Comparison of ENCODE assay signal across 16 cellular contexts in genomic region chr15:92425578-92426225, GRCh38. TPM values are rescaled to one million over a fixed set of nuclear protein-coding genes. Genes with fewer than 3 reads are reported as not detected.
"Had no signal": no experiment of that assay in that cellular context is flagged by ENCODE, and none has a peak within 500 bp of the region (broad histone marks: within the 10 kb centered on the region; RNA-seq: fewer than 3 reads in every experiment).

No MANE protein-coding gene starts in this region.

- H3K36me3 Mint-ChIP-seq: activated naive CD4-positive, alpha-beta T cell treated with anti-CD3 and anti-CD28 coated beads, Interleukin-2, amount 10 ng/mL, durations not matched to agents 7 days and 5 days had no signal

- H3K4me3 ChIP-seq: ascending aorta, suprapubic skin had no signal

- H3K9me3 ChIP-seq: ascending aorta, suprapubic skin had no signal

- H3K27me3 ChIP-seq: ascending aorta had no signal

- H3K27ac Mint-ChIP-seq: activated naive CD4-positive, alpha-beta T cell treated with anti-CD3 and anti-CD28 coated beads, Interleukin-2, amount 10 ng/mL, durations not matched to agents 7 days and 5 days; activated T-helper 17 cell treated with anti-CD3 and anti-CD28 coated beads, Interleukin-2, amount 50 U/mL, for 72 hours; stimulated activated naive CD8-positive, alpha-beta T cell treated with anti-CD3 and anti-CD28 coated beads, Interleukin-15, Interleukin-2, amounts not matched to agents 100 ng/mL and 50 ng/mL, for 24 hours had no signal

- H3K4me1 ChIP-seq: ascending aorta, suprapubic skin had no signal

- H3K36me3 ChIP-seq: ascending aorta, suprapubic skin had no signal

- H3K9me3 Mint-ChIP-seq: activated naive CD4-positive, alpha-beta T cell treated with anti-CD3 and anti-CD28 coated beads, Interleukin-2, amount 10 ng/mL, durations not matched to agents 7 days and 5 days; activated T-helper 17 cell treated with anti-CD3 and anti-CD28 coated beads, Interleukin-2, amount 50 U/mL, for 72 hours; stimulated activated naive CD8-positive, alpha-beta T cell treated with anti-CD3 and anti-CD28 coated beads, Interleukin-15, Interleukin-2, amounts not matched to agents 100 ng/mL and 50 ng/mL, for 24 hours had no signal

- H3K4me3 Mint-ChIP-seq: activated naive CD4-positive, alpha-beta T cell treated with anti-CD3 and anti-CD28 coated beads, Interleukin-2, amount 10 ng/mL, durations not matched to agents 7 days and 5 days; activated T-helper 17 cell treated with anti-CD3 and anti-CD28 coated beads, Interleukin-2, amount 50 U/mL, for 72 hours; stimulated activated naive CD8-positive, alpha-beta T cell treated with anti-CD3 and anti-CD28 coated beads, Interleukin-15, Interleukin-2, amounts not matched to agents 100 ng/mL and 50 ng/mL, for 24 hours had no signal

- FAIRE-seq: bronchial epithelial cell had no signal

- H3K4me1 Mint-ChIP-seq: activated naive CD4-positive, alpha-beta T cell treated with anti-CD3 and anti-CD28 coated beads, Interleukin-2, amount 10 ng/mL, durations not matched to agents 7 days and 5 days; activated T-helper 17 cell treated with anti-CD3 and anti-CD28 coated beads, Interleukin-2, amount 50 U/mL, for 72 hours had no signal

- H3K27ac ChIP-seq: ascending aorta, suprapubic skin had no signal

- ATAC-seq: activated T-helper 17 cell treated with anti-CD3 and anti-CD28 coated beads, Interleukin-2, amount 50 U/mL, for 72 hours; sciatic nerve had no signal

- DNase-seq: activated CD4-positive, alpha-beta T cell treated with anti-CD3 and anti-CD28 coated beads for 1 hour; activated CD4-positive, alpha-beta T cell treated with anti-CD3 and anti-CD28 coated beads, Interleukin-2, amount 50 U/mL, for 48 hours; activated naive CD4-positive, alpha-beta T cell treated with anti-CD3 and anti-CD28 coated beads, Interleukin-2, amount 10 ng/mL, durations not matched to agents 7 days and 5 days; hippocampal formation; kidney glomerular epithelial cell; mesenchymal stem cell; T1000; trophoblast cell had no signal

RNA-seq across cellular contexts. Expression of gene ST8SIA2, which starts 32.0 kb away (rescaled TPM):
- total RNA-seq: activated T-helper 17 cell treated with anti-CD3 and anti-CD28 coated beads, Interleukin-2, amount 50 U/mL, for 72 hours; ascending aorta; bronchial epithelial cell; glomerular endothelial cell; liver; sciatic nerve; suprapubic skin had no signal
- polyA plus RNA-seq: liver had no signal
